Comparison of ENCODE assay signal across 1 cellular context in genomic region chr11:69048718-69049489, GRCh38.
A peak's percentile ranks its signal among the peaks of the same experiment; 100 is the strongest.
TF ChIP-seq lines count a peak whose summit lies in the region.

TPCN2 (plus strand) TSS chr11:69048932; CDS start chr11:69048998, 66 bp downstream.

TF ChIP-seq in HEK293, 187 proteins besides CTCF, POLR2A, EP300 and RAD21 (continued from another document and continues in another):
- no peak for TF ChIP-seq ZNF18 (tag by site-specific recombination; IDR thresholded peaks at IDR 0.05)
- TF ChIP-seq ZFHX2 (tag by site-specific recombination; conservative IDR thresholded peaks at IDR 0.05), result peak; percentile 60
- peak; percentile 94 for TF ChIP-seq ZXDB (tag by site-specific recombination; IDR thresholded peaks at IDR 0.05)
- no peak for TF ChIP-seq ZNF274 (IDR thresholded peaks at IDR 0.05; ENCODE audit: low read length)
- no peak for TF ChIP-seq ZNF274 (tag by site-specific recombination; IDR thresholded peaks at IDR 0.05; ENCODE audit: borderline replicate concordance)
- TF ChIP-seq ZNF558 (tag by site-specific recombination; IDR thresholded peaks at IDR 0.05), result no peak
- TF ChIP-seq KLF8 (tag by site-specific recombination; IDR thresholded peaks at IDR 0.05), result peak; percentile 66
- TF ChIP-seq ZNF624 (tag by site-specific recombination; IDR thresholded peaks at IDR 0.05), result no peak
- no peak for TF ChIP-seq ZFP37 (tag by site-specific recombination; IDR thresholded peaks at IDR 0.05)
- no peak for TF ChIP-seq GLI4 (tag by site-specific recombination; IDR thresholded peaks at IDR 0.05)
- TF ChIP-seq ZNF394 (tag by site-specific recombination; IDR thresholded peaks at IDR 0.05; ENCODE audit: borderline replicate concordance), result no peak
- no peak for TF ChIP-seq ZNF707 (tag by site-specific recombination; IDR thresholded peaks at IDR 0.05)
- 0 out of 2 replicates have a peak, but pooled peaks have one; percentile 23 for TF ChIP-seq ZSCAN30 (tag by site-specific recombination; IDR thresholded peaks at IDR 0.05)
- TF ChIP-seq BCL6B (tag by site-specific recombination; IDR thresholded peaks at IDR 0.05), result no peak
- no peak for TF ChIP-seq ZNF214 (tag by site-specific recombination; IDR thresholded peaks at IDR 0.05; ENCODE audit: borderline replicate concordance)
- TF ChIP-seq ZNF530 (tag by site-specific recombination; IDR thresholded peaks at IDR 0.05; ENCODE audit: low read depth), result no peak
- TF ChIP-seq ZNF518A (tag by site-specific recombination; conservative IDR thresholded peaks at IDR 0.05; ENCODE audit: low read depth), result no peak
- TF ChIP-seq ZNF513 (tag by site-specific recombination; IDR thresholded peaks at IDR 0.05), result no peak
- no peak for TF ChIP-seq ZNF146 (tag by site-specific recombination; IDR thresholded peaks at IDR 0.05)
- no peak for TF ChIP-seq ELK4 (IDR thresholded peaks at IDR 0.05; ENCODE audit: borderline replicate concordance, low read depth, low read length)
- TF ChIP-seq ZNF335 (tag by site-specific recombination; conservative IDR thresholded peaks at IDR 0.05), result peak; percentile 23; the same call in 1 of the 2 replicates
- TF ChIP-seq ZNF211 (tag by site-specific recombination; IDR thresholded peaks at IDR 0.05; ENCODE audit: low read depth), result no peak
- TF ChIP-seq ZEB2 (tag by site-specific recombination; IDR thresholded peaks at IDR 0.05), result no peak
- TF ChIP-seq ZNF501 (tag by site-specific recombination; IDR thresholded peaks at IDR 0.05), result no peak
- no peak for TF ChIP-seq ZNF266 (tag by site-specific recombination; IDR thresholded peaks at IDR 0.05; ENCODE audit: low read depth)
- TF ChIP-seq ZNF2 (tag by site-specific recombination; IDR thresholded peaks at IDR 0.05), result no peak
- no peak for TF ChIP-seq ZNF10 (tag by site-specific recombination; IDR thresholded peaks at IDR 0.05)
- no peak for TF ChIP-seq ZNF311 (tag by site-specific recombination; IDR thresholded peaks at IDR 0.05; ENCODE audit: borderline replicate concordance)
- no peak for TF ChIP-seq ZFP41 (tag by site-specific recombination; IDR thresholded peaks at IDR 0.05; ENCODE audit: borderline replicate concordance)
- peak; percentile 21; the same call in 1 of the 2 replicates for TF ChIP-seq YY1 (tag by site-specific recombination; IDR thresholded peaks at IDR 0.05)
- TF ChIP-seq ZNF677 (tag by site-specific recombination; IDR thresholded peaks at IDR 0.05), result no peak
- TF ChIP-seq SCRT2 (tag by site-specific recombination; IDR thresholded peaks at IDR 0.05), result no peak
- peak; percentile 89 for TF ChIP-seq SP2 (tag by site-specific recombination; IDR thresholded peaks at IDR 0.05)
- TF ChIP-seq BCL11B (tag by site-specific recombination; IDR thresholded peaks at IDR 0.05; ENCODE audit: low read depth), result no peak
- no peak for TF ChIP-seq EGR2 (tag by site-specific recombination; IDR thresholded peaks at IDR 0.05; ENCODE audit: low read depth)
- no peak for TF ChIP-seq ZNF571 (tag by site-specific recombination; IDR thresholded peaks at IDR 0.05)
- TF ChIP-seq ZNF24 (tag by site-specific recombination; IDR thresholded peaks at IDR 0.05), result no peak
- no peak for TF ChIP-seq ZNF529 (tag by site-specific recombination; IDR thresholded peaks at IDR 0.05; ENCODE audit: insufficient replicate concordance)
- peak; percentile 70 for TF ChIP-seq ZBTB26 (tag by site-specific recombination; optimal IDR thresholded peaks at IDR 0.05)
- no peak for TF ChIP-seq ZNF473 (tag by site-specific recombination; IDR thresholded peaks at IDR 0.05)
- no peak for TF ChIP-seq ZNF639 (tag by site-specific recombination; IDR thresholded peaks at IDR 0.05)
- TF ChIP-seq ZNF776 (tag by site-specific recombination; IDR thresholded peaks at IDR 0.05; ENCODE audit: borderline replicate concordance), result no peak
- no peak for TF ChIP-seq TCF7L2 (IDR thresholded peaks at IDR 0.05; ENCODE audit: borderline replicate concordance, low read depth, low read length)
- 0 out of 2 replicates have a peak, but pooled peaks have one; percentile 46 for TF ChIP-seq PATZ1 (tag by site-specific recombination; IDR thresholded peaks at IDR 0.05)
- no peak for TF ChIP-seq SALL2 (tag by site-specific recombination; IDR thresholded peaks at IDR 0.05; ENCODE audit: borderline replicate concordance)
- TF ChIP-seq ZSCAN4 (tag by site-specific recombination; IDR thresholded peaks at IDR 0.05), result no peak
- TF ChIP-seq ZNF580 (tag by site-specific recombination; IDR thresholded peaks at IDR 0.05), result no peak
- TF ChIP-seq REPIN1 (tag by site-specific recombination; IDR thresholded peaks at IDR 0.05; ENCODE audit: low read depth), result no peak
